In genomic region chr6:154341326-154341725, GRCh38 we compare ENCODE assay signal across 19 cellular contexts. TPM values are rescaled to one million over a fixed set of nuclear protein-coding genes. Genes with fewer than 3 reads are reported as not detected.
A peak's percentile ranks its signal among the peaks of the same experiment; 100 is the strongest.
DNase-seq lines count a peak whose midpoint lies in the region; ATAC-seq and TF ChIP-seq lines count a peak whose summit lies in the region.
"Had no signal": no experiment of that assay in that cellular context is flagged by ENCODE, and none has a peak within 500 bp of the region (broad histone marks: within the 10 kb centered on the region; RNA-seq: fewer than 3 reads in every experiment).

No MANE protein-coding gene starts in this region.

- no peak overlapping the region for H3K4me2 ChIP-seq in mesendoderm (ENCODE audit: low read length)
- H3K4me2 ChIP-seq in SK-N-SH, result no peak overlapping the region
- H3K4me2 ChIP-seq: GM23338 had no signal

- POLR2A ChIA-PET in SK-N-SH (lab: Yijun Ruan, JAX), result no interaction called here

- H2BK15ac ChIP-seq in mesendoderm (replicated peaks; ENCODE audit: low read depth), result peak overlapping the region; percentile 39

- H2BK120ac ChIP-seq in mesendoderm (ENCODE audit: low read depth, low read length), result no peak overlapping the region

- H3K4me1 ChIP-seq in HAP-1 (peaks cover 34% of the 10 kb centered on the region), mesendoderm (ENCODE audit: control insufficient read depth, low read depth, low read length) (peaks cover 2% of the 10 kb centered on the region), SK-N-SH (ENCODE audit: control insufficient read depth in 1 of 2, insufficient read depth in 2 of 2, low read depth in 1 of 2, low read length in 1 of 2) (peaks cover 0 to 2% of the 10 kb centered on the region in 2 experiments; a peak in 1 of 4 replicates)

- no peaks in the 10 kb centered on the region for H3K79me1 ChIP-seq in mesendoderm (ENCODE audit: low read length)

- no peak for ATAC-seq in GM19452 (IDR thresholded peaks at IDR 0.05; ENCODE audit: unreplicated experiment)
- ATAC-seq: GM23338, HepG2 had no signal

- CTCF ChIA-PET in SK-N-SH (lab: Yijun Ruan, JAX), result no interaction called here

- no peaks in the 10 kb centered on the region for H3K36me3 ChIP-seq in HAP-1 (replicated peaks)
- no peaks in the 10 kb centered on the region for H3K36me3 ChIP-seq in mesendoderm (ENCODE audit: control insufficient read depth, insufficient read depth, low read length)
- no peaks in the 10 kb centered on the region for H3K36me3 ChIP-seq in SK-N-SH (replicated peaks in 1 of 2; ENCODE audit: control insufficient read depth in 1 of 2, insufficient read depth in 2 of 2, low read length in 1 of 2)
- H3K36me3 ChIP-seq: SJSA1 had no signal

- H2AFZ ChIP-seq in SK-N-SH (ENCODE audit: low read depth), result no peak overlapping the region
- H2AFZ ChIP-seq: GM23338 had no signal

- no peak overlapping the region for H2AK5ac ChIP-seq in mesendoderm (ENCODE audit: low read length)

- H3K27me3 ChIP-seq in HAP-1 (ENCODE audit: low read depth) (no peaks in the 10 kb centered on the region), mesendoderm (ENCODE audit: insufficient read depth, low read length, poor library complexity) (no peaks in the 10 kb centered on the region), SK-N-SH (ENCODE audit: insufficient read depth) (no peaks in the 10 kb centered on the region)
- H3K27me3 ChIP-seq: SJSA1 had no signal

- peak overlapping the region; percentile 3; the same call in 1 of the 2 replicates for H3K4me3 ChIP-seq in HAP-1
- no peak overlapping the region for H3K4me3 ChIP-seq in mesendoderm (ENCODE audit: low read length)
- no peak overlapping the region for H3K4me3 ChIP-seq in SK-N-SH (ENCODE audit: low read depth in 2 of 2, low read length in 1 of 2)
- H3K4me3 ChIP-seq: GM23338, SJSA1 had no signal

- in situ Hi-C loops in HAP-1 (cut with MboI; ENCODE audit: low sequenced_read_pairs), result no loop called here

- peak; percentile 54 to 90 for DNase-seq in HAP-1 (ENCODE audit: low spot score in 2 of 2)
- DNase-seq in astrocyte of the hippocampus (ENCODE audit: low read depth, low spot score), result peak; percentile 25
- no peak for DNase-seq in mesendoderm
- peak; percentile 23 for DNase-seq in putamen (ENCODE audit: low spot score)
- no peak for DNase-seq in NCI-H2107 treated with DMSO at 0.1 percent for 48 hours (lab: John Stamatoyannopoulos, UW; ENCODE audit: unreplicated experiment)
- no peak for DNase-seq in SK-N-SH
- DNase-seq: AML-193; CD4-positive, alpha-beta memory T cell; DMS79; GDM1; NCI-H1436 treated with DMSO at 0.1 percent for 48 hours; NCI-H2081; NCI-H526; OCI-M1 had no signal

- no peak overlapping the region for H3K4ac ChIP-seq in mesendoderm (ENCODE audit: low read depth, low read length)

- H4K20me1 ChIP-seq in SK-N-SH (ENCODE audit: insufficient read depth), result no peaks in the 10 kb centered on the region

- H2BK5ac ChIP-seq in mesendoderm (ENCODE audit: low read length), result no peak overlapping the region

- no peak overlapping the region for H4K8ac ChIP-seq in mesendoderm (ENCODE audit: low read depth, low read length)

- H3K23ac ChIP-seq in mesendoderm (ENCODE audit: low read length), result no peak overlapping the region

- H3K27ac ChIP-seq in mesendoderm (ENCODE audit: low read depth, low read length), result no peak overlapping the region
- H3K27ac ChIP-seq in SK-N-SH (ENCODE audit: low read depth in 2 of 2, low read length in 1 of 2), result no peak overlapping the region
- H3K27ac ChIP-seq: RWPE1, SJSA1 had no signal

- no peak overlapping the region for H4K5ac ChIP-seq in mesendoderm (ENCODE audit: low read length)

- no peaks in the 10 kb centered on the region for H3K79me2 ChIP-seq in mesendoderm (ENCODE audit: control insufficient read depth, insufficient read depth, low read length)
- H3K79me2 ChIP-seq in SK-N-SH (ENCODE audit: insufficient read depth), result no peaks in the 10 kb centered on the region

- H3K9ac ChIP-seq in mesendoderm (ENCODE audit: low read length), result no peak overlapping the region
- H3K9ac ChIP-seq in SK-N-SH, result no peak overlapping the region

- no peak for TF ChIP-seq RAD21 in SK-N-SH (IDR thresholded peaks at IDR 0.05; ENCODE audit: low read length)

- H3K9me2 ChIP-seq in SK-N-SH, result no peaks in the 10 kb centered on the region

- no CpG with 5 or more reads among the region's 4 CpGs for WGBS in mesendoderm (ENCODE audit: extremely low coverage, insufficient coverage, low lambda C conversion rate)
- 95% methylated on average over 4 of the region's 4 CpGs for WGBS in SK-N-SH (ENCODE audit: low lambda C conversion rate)

- H3K56ac ChIP-seq in mesendoderm (ENCODE audit: low read length), result no peak overlapping the region

- no peak for TF ChIP-seq EP300 in SK-N-SH (IDR thresholded peaks at IDR 0.05; ENCODE audit: borderline replicate concordance in 1 of 2, low read depth in 1 of 2, low read length in 1 of 2)

- TF ChIP-seq CTCF in SK-N-SH (IDR thresholded peaks at IDR 0.05), result no peak

- H3K18ac ChIP-seq in mesendoderm (ENCODE audit: low read length), result no peak overlapping the region

- no peaks in the 10 kb centered on the region for H3K9me3 ChIP-seq in HAP-1
- no peaks in the 10 kb centered on the region for H3K9me3 ChIP-seq in SK-N-SH
- H3K9me3 ChIP-seq: SJSA1 had no signal

- no peaks in the 10 kb centered on the region for H3F3A ChIP-seq in SK-N-SH (replicated peaks; ENCODE audit: insufficient read depth)

TF ChIP-seq in SK-N-SH, 30 proteins besides CTCF, POLR2A, EP300 and RAD21:
- TF ChIP-seq FOSL2 (IDR thresholded peaks at IDR 0.05; ENCODE audit: borderline replicate concordance, low read depth) (no peak), EZH2phosphoT487 (IDR thresholded peaks at IDR 0.05; ENCODE audit: borderline replicate concordance, low read depth) (no peak), RXRA (IDR thresholded peaks at IDR 0.05; ENCODE audit: borderline replicate concordance, low read depth) (no peak), GABPA (IDR thresholded peaks at IDR 0.05; ENCODE audit: low read depth) (no peak), YY1 (IDR thresholded peaks at IDR 0.05; ENCODE audit: low read depth) (no peak), NRF1 (IDR thresholded peaks at IDR 0.05; ENCODE audit: low read depth, low read length) (no peak), JUND (IDR thresholded peaks at IDR 0.05) (no peak), SIN3A (IDR thresholded peaks at IDR 0.05; ENCODE audit: borderline replicate concordance, low read depth, low read length) (no peak), RCOR1 (IDR thresholded peaks at IDR 0.05; ENCODE audit: low read length) (no peak), MAX (IDR thresholded peaks at IDR 0.05; ENCODE audit: low read depth) (no peak), FOXM1 (IDR thresholded peaks at IDR 0.05; ENCODE audit: low read depth) (no peak), TCF12 (IDR thresholded peaks at IDR 0.05) (no peak)
- TF ChIP-seq, protein P1, sequence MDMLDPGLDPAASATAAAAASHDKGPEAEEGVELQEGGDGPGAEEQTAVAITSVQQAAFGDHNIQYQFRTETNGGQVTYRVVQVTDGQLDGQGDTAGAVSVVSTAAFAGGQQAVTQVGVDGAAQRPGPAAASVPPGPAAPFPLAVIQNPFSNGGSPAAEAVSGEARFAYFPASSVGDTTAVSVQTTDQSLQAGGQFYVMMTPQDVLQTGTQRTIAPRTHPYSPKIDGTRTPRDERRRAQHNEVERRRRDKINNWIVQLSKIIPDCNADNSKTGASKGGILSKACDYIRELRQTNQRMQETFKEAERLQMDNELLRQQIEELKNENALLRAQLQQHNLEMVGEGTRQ (IDR thresholded peaks at IDR 0.05; ENCODE audit: borderline replicate concordance, low read depth, low read length), result no peak

RNA-seq across cellular contexts. Expression of gene IPCEF1, which starts 15.3 kb away (rescaled TPM):
- 3.1 TPM for polyA plus RNA-seq in mesendoderm (2013, experiment 1 of 2)
- 2.1 TPM for polyA plus RNA-seq in mesendoderm (2013, experiment 2 of 2)
- not detected in 2 replicates for polyA plus RNA-seq in SK-N-SH (2012; rRNA removed)
- polyA plus RNA-seq in SK-N-SH (2012; cell fraction: cytosol; rRNA removed), result 0.01 and 0.06 TPM in 2 replicates
- polyA plus RNA-seq in SK-N-SH (2012; cell fraction: nucleus; rRNA removed), result 0.01 TPM in 2 replicates

Comparison
In these comparisons a context has a peak if more than half of its experiments do, and no peak if none do; other contexts are left out.
1. DNase-seq: peak in HAP-1 (2 of 2), astrocyte of the hippocampus (single experiment) and putamen (single experiment); none in mesendoderm (single experiment), NCI-H2107 treated with DMSO at 0.1 percent for 48 hours (single experiment) and SK-N-SH (single experiment).